Comparison of ENCODE assay signal across 24 cellular contexts in genomic region chr20:43937586-43937985, GRCh38. TPM values are rescaled to one million over a fixed set of nuclear protein-coding genes. Genes with fewer than 3 reads are reported as not detected.
DNase-seq lines count a peak whose midpoint lies in the region; ATAC-seq and TF ChIP-seq lines count a peak whose summit lies in the region.
"Had no signal": no experiment of that assay in that cellular context is flagged by ENCODE, and none has a peak within 500 bp of the region (broad histone marks: within the 10 kb centered on the region; RNA-seq: fewer than 3 reads in every experiment).

No MANE protein-coding gene starts in this region.

- ATAC-seq in activated T-cell treated with anti-CD3 and anti-CD28 coated beads, Interleukin-2, amount 50 U/mL, for 4 hours = no peak
- ATAC-seq: activated CD8-positive, alpha-beta memory T cell treated with anti-CD3 and anti-CD28 coated beads, Interleukin-2, amount 10 ng/mL, durations not matched to agents 7 days and 5 days; gastrocnemius medialis; HCT116 had no signal

- peaks cover 11 to 32% (median 32%) of the 10 kb centered on the region in 3 donors for H3K27me3 Mint-ChIP-seq in immature natural killer cell (ENCODE audit: low read depth in 3 of 3)
- H3K27me3 Mint-ChIP-seq in activated T-cell treated with anti-CD3 and anti-CD28 coated beads, Interleukin-2, amount 50 U/mL, for 4 hours (ENCODE audit: low read depth) = peaks cover 14% of the 10 kb centered on the region

- no peaks in the 10 kb centered on the region for H4K20me1 ChIP-seq in fibroblast of lung (ENCODE audit: control insufficient read depth, extremely low read depth, insufficient read depth, low read length)

- H3K4me1 Mint-ChIP-seq in immature natural killer cell = peaks cover 20 to 27% of the 10 kb centered on the region in 2 donors
- H3K4me1 Mint-ChIP-seq in activated T-cell treated with anti-CD3 and anti-CD28 coated beads, Interleukin-2, amount 50 U/mL, for 4 hours (ENCODE audit: low read depth) = peaks cover 30% of the 10 kb centered on the region

- TF ChIP-seq CTCF in RWPE1 (conservative IDR thresholded peaks at IDR 0.05; ENCODE audit: low read depth) (no peak), fibroblast of lung (conservative IDR thresholded peaks at IDR 0.05 in 1 of 2, IDR thresholded peaks at IDR 0.05 in 1 of 2; ENCODE audit: low read depth in 1 of 2, low read length in 2 of 2) (no peak)

- POLR2A ChIA-PET in RWPE1 (lab: Yijun Ruan, JAX; ENCODE audit: low non-redundant PET) = no interaction called here

- H3K27ac ChIP-seq in RWPE1 (peak overlapping the region; percentile 80), fibroblast of lung (ENCODE audit: insufficient read depth, low read length) (peak overlapping the region; percentile 40)
- H3K27ac ChIP-seq: colonic mucosa, gastrocnemius medialis, hepatocyte, parathyroid adenoma, right atrium auricular region, WERI-Rb-1 had no signal

- H3K36me3 ChIP-seq in fibroblast of lung (ENCODE audit: control insufficient read depth, insufficient read depth, low read length) = no peaks in the 10 kb centered on the region
- H3K36me3 ChIP-seq: colonic mucosa, gastrocnemius medialis, right atrium auricular region, WERI-Rb-1 had no signal

- DNase-seq in GM03348 (ENCODE audit: low spot score) (peak; percentile 56), RWPE1 (ENCODE audit: low spot score) (no peak), fibroblast of lung (ENCODE audit: low read depth in 2 of 2) (peak; percentile 68 to 84), T1000 (lab: John Stamatoyannopoulos, UW) (no peak), immature natural killer cell (no peak), DMS53 treated with DMSO at 0.1 percent for 48 hours (lab: John Stamatoyannopoulos, UW; ENCODE audit: unreplicated experiment) (no peak)
- DNase-seq in activated T-cell treated with anti-CD3 and anti-CD28 coated beads, Interleukin-2, amount 50 U/mL, for 4 hours = no peak
- DNase-seq: activated CD4-positive, alpha-beta T cell treated with anti-CD3 and anti-CD28 coated beads, Interleukin-2, amount 10 ng/mL, durations not matched to agents 7 days and 5 days; activated CD8-positive, alpha-beta memory T cell treated with anti-CD3 and anti-CD28 coated beads, Interleukin-2, amount 10 ng/mL, durations not matched to agents 7 days and 5 days; activated naive CD4-positive, alpha-beta T cell treated with anti-CD3 and anti-CD28 coated beads for 36 hours; colonic mucosa; effector memory CD4-positive, alpha-beta T cell; gastrocnemius medialis; left cardiac atrium; NCI-H1694; Right ventricle myocardium superior; stimulated activated CD4-positive, alpha-beta T cell treated with anti-CD3 and anti-CD28 coated beads, Interleukin-2, amount 100 ng/mL, for 24 hours; substantia nigra; WERI-Rb-1 had no signal

- CTCF ChIA-PET in RWPE1 (lab: Yijun Ruan, JAX) = interaction anchor here (0.6 to 3.6 kb wide), 4 partner anchors 9 to 413 kb away, joined by 3 to 8 read pairs (median 4); no protein-coding TSS in a partner anchor

- no peaks in the 10 kb centered on the region for H3K9me3 Mint-ChIP-seq in immature natural killer cell
- no peaks in the 10 kb centered on the region for H3K9me3 Mint-ChIP-seq in activated T-cell treated with anti-CD3 and anti-CD28 coated beads, Interleukin-2, amount 50 U/mL, for 4 hours
- H3K9me3 Mint-ChIP-seq: activated CD4-positive, alpha-beta T cell treated with anti-CD3 and anti-CD28 coated beads, Interleukin-2, amount 10 ng/mL, durations not matched to agents 7 days and 5 days; activated naive CD4-positive, alpha-beta T cell treated with anti-CD3 and anti-CD28 coated beads for 36 hours had no signal

- H3K27me3 ChIP-seq in fibroblast of lung (ENCODE audit: control insufficient read depth, insufficient read depth, low read length) = no peaks in the 10 kb centered on the region
- H3K27me3 ChIP-seq: colonic mucosa, gastrocnemius medialis, hepatocyte, right atrium auricular region had no signal

- H3K4me1 ChIP-seq in fibroblast of lung (ENCODE audit: control insufficient read depth, extremely low read depth, insufficient read depth, low read length) = peaks cover 44% of the 10 kb centered on the region
- H3K4me1 ChIP-seq: gastrocnemius medialis had no signal

- peaks cover 32% of the 10 kb centered on the region for H3K79me2 ChIP-seq in fibroblast of lung (ENCODE audit: control insufficient read depth, insufficient read depth, low read length)
- H3K79me2 ChIP-seq: hepatocyte, parathyroid adenoma had no signal

- H3K4me3 ChIP-seq in fibroblast of lung (replicated peaks in 1 of 4; ENCODE audit: control extremely low read depth in 1 of 4, insufficient read depth in 1 of 4, low read depth in 3 of 4, low read length in 4 of 4) = no peak overlapping the region
- H3K4me3 ChIP-seq: colonic mucosa, gastrocnemius medialis, hepatocyte, right atrium auricular region had no signal

- peaks cover 0 to 4% (median 3%) of the 10 kb centered on the region in 3 donors for H3K36me3 Mint-ChIP-seq in immature natural killer cell
- H3K36me3 Mint-ChIP-seq in activated T-cell treated with anti-CD3 and anti-CD28 coated beads, Interleukin-2, amount 50 U/mL, for 4 hours (ENCODE audit: insufficient read depth) = no peaks in the 10 kb centered on the region

- peak overlapping the region; percentile 23 for H3K4me2 ChIP-seq in fibroblast of lung (ENCODE audit: extremely low read depth, insufficient read depth, low read length)
- H3K4me2 ChIP-seq: hepatocyte had no signal

- H2AFZ ChIP-seq in fibroblast of lung (ENCODE audit: low read length) = no peak overlapping the region
- H2AFZ ChIP-seq: hepatocyte, parathyroid adenoma had no signal

- no peak overlapping the region for H3K4me3 Mint-ChIP-seq in immature natural killer cell
- no peak overlapping the region for H3K4me3 Mint-ChIP-seq in activated T-cell treated with anti-CD3 and anti-CD28 coated beads, Interleukin-2, amount 50 U/mL, for 4 hours
- H3K4me3 Mint-ChIP-seq: activated CD4-positive, alpha-beta T cell treated with anti-CD3 and anti-CD28 coated beads, Interleukin-2, amount 10 ng/mL, durations not matched to agents 7 days and 5 days; activated CD8-positive, alpha-beta memory T cell treated with anti-CD3 and anti-CD28 coated beads, Interleukin-2, amount 10 ng/mL, durations not matched to agents 7 days and 5 days; activated naive CD4-positive, alpha-beta T cell treated with anti-CD3 and anti-CD28 coated beads for 36 hours had no signal

- H3K27ac Mint-ChIP-seq in immature natural killer cell = no peak overlapping the region
- H3K27ac Mint-ChIP-seq: activated CD4-positive, alpha-beta T cell treated with anti-CD3 and anti-CD28 coated beads, Interleukin-2, amount 10 ng/mL, durations not matched to agents 7 days and 5 days; activated CD8-positive, alpha-beta memory T cell treated with anti-CD3 and anti-CD28 coated beads, Interleukin-2, amount 10 ng/mL, durations not matched to agents 7 days and 5 days; activated naive CD4-positive, alpha-beta T cell treated with anti-CD3 and anti-CD28 coated beads for 36 hours had no signal

- H3K9ac ChIP-seq in fibroblast of lung (ENCODE audit: insufficient read depth, low read length) = no peak overlapping the region
- H3K9ac ChIP-seq: parathyroid adenoma had no signal

- H3K9me3 ChIP-seq in fibroblast of lung (ENCODE audit: control insufficient read depth, insufficient read depth, low read depth, low read length) = no peaks in the 10 kb centered on the region
- H3K9me3 ChIP-seq: colonic mucosa, gastrocnemius medialis, right atrium auricular region had no signal

RNA-seq across cellular contexts. Expression of gene TOX2, which starts 22.9 kb away (rescaled TPM):
- total RNA-seq in fibroblast of lung = 4.4 and 5.9 TPM in 2 replicates
- 9.6 and 14.8 TPM in 2 replicates for polyA plus RNA-seq in fibroblast of lung
- polyA plus RNA-seq in fibroblast of lung (2012) = 31.4 and 38.5 TPM in 2 replicates
- 20.1 and 28.9 TPM in 2 replicates for polyA minus RNA-seq in fibroblast of lung (ENCODE audit: low replicate concordance)
- polyA plus RNA-seq in immature natural killer cell = 1 to 10 TPM; 2.4 to 5.0 (median 2.9) TPM
- 1 to 10 TPM in 1 of 3 donors, under 1 TPM in 2; 0.66 to 1.1 (median 0.87) TPM for total RNA-seq in activated T-cell treated with anti-CD3 and anti-CD28 coated beads, Interleukin-2, amount 50 U/mL, for 4 hours
- total RNA-seq: bronchial epithelial cell had no signal

Comparison
In these comparisons a context has a peak if more than half of its experiments do, and no peak if none do; other contexts are left out.
1. DNase-seq: peak in GM03348 (single experiment) and fibroblast of lung (2 of 2); none in RWPE1 (single experiment), T1000 (single experiment), immature natural killer cell (0 of 3), activated T-cell treated with anti-CD3 and anti-CD28 coated beads, Interleukin-2, amount 50 U/mL, for 4 hours (single experiment) and DMS53 treated with DMSO at 0.1 percent for 48 hours (single experiment).